8 cellular contexts compared by ENCODE assay signal in the genomic region with DNA sequence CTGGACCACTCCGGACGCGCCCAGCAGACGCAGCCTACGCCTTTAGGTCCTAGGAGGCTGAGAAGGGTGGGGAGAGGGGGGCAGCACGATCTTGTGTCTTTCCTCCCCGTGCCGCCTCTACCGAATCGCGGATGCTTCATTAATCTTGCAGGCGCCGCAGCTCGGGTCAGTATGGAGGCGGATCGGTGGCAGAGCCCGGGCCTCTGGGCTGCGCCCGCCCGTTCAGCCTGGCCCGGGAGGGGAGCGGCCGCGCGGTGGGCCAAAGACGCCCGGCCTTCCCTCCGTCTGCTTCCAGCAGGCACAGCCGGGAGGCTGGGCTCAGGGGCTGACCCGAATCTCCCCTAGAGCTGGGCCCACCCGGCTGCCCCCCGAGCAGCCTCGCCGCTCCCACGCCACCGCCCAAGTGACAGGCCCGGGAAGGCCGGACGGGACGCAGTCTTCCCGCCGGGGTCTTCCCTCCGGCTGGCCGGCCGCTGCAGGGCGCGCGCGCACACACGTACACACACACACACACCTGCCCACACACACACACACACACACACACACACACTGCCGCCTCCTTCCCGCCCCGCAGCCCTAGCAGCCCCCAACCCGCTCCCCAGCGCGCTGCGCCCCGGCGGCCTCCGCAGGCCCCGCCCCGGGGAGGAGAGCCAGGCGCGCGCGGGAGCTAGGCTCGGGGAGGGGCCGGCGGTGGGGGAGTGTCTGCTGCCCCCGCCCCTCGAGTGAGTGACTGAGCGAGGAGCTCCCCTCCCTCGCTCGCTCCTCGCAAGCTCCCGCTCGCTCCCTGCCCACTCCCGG. TPM values are rescaled to one million over a fixed set of nuclear protein-coding genes. Genes with fewer than 3 reads are reported as not detected.
DNase-seq lines count a peak whose midpoint lies in the region; ATAC-seq, FAIRE-seq and TF ChIP-seq lines count a peak whose summit lies in the region.

Gene C1orf21, plus strand, starts transcription at position 759 of the 798 bp plus-strand sequence. CDS start 90,481 bp downstream, outside the sequence.

- H3K27ac ChIP-seq in kidney (ENCODE audit: low read depth in 2 of 2, low read length in 2 of 2), result peak within 1 kb of the TSS; percentile 32 to 56

- ATAC-seq in HG03064 (IDR thresholded peaks at IDR 0.05; ENCODE audit: low read depth, unreplicated experiment), result peak; percentile 74
- peak; percentile 79 to 81 for ATAC-seq in activated CD4-positive, CD25-positive, alpha-beta regulatory T cell treated with anti-CD3 and anti-CD28 coated beads, Interleukin-2, amount 50 U/mL, for 24 hours

- H3K4me3 ChIP-seq in kidney (ENCODE audit: low read length in 2 of 2), result peak within 1 kb of the TSS; percentile 79 to 82

- H3K4me1 ChIP-seq in kidney (ENCODE audit: control insufficient read depth in 1 of 2, insufficient read depth in 1 of 2, low read depth in 1 of 2, low read length in 2 of 2), result peaks cover 0 to 6% of the 10 kb centered on the region in 2 donors

- H3K9me3 ChIP-seq in kidney (ENCODE audit: control insufficient read depth in 1 of 2, low read length in 2 of 2), result no peaks in the 10 kb centered on the region

- FAIRE-seq in kidney (lab: Jason Lieb, UNC), result no peak

- H3K36me3 ChIP-seq in kidney (ENCODE audit: control insufficient read depth in 1 of 2, insufficient read depth in 2 of 2, low read length in 2 of 2), result no peaks in the 10 kb centered on the region

- DNase-seq in SIG-M5 treated with dmso at 0.1 percent for 504 hours (lab: John Stamatoyannopoulos, UW; ENCODE audit: unreplicated experiment) (peak; percentile 82), SIG-M5 (lab: John Stamatoyannopoulos, UW) (no peak), NCI-H226 (peak; percentile 85), cerebellar nuclear complex (lab: John Stamatoyannopoulos, UW) (peak; percentile 64 to 72), kidney (peak; percentile 95)
- peak; percentile 43 to 70 for DNase-seq in stimulated activated CD4-positive, alpha-beta T cell treated with anti-CD3 and anti-CD28 coated beads, Interleukin-12 subunit alpha, Interleukin-12 subunit beta, amount 100 ng/mL, for 24 hours (ENCODE audit: low read depth in 2 of 2)

- peak within 1 kb of the TSS; percentile 61 to 66 for H3K9ac ChIP-seq in kidney (ENCODE audit: low read length in 2 of 2)

- intact Hi-C loops in kidney (cut with DNase I), result no loop called here

- no peak for TF ChIP-seq CTCF in kidney (IDR thresholded peaks at IDR 0.05; ENCODE audit: borderline replicate concordance, extremely low read depth, insufficient read depth)

RNA-seq across cellular contexts. Expression of gene C1orf21, which starts in this region (rescaled TPM):
- total RNA-seq in kidney, result 18.3 TPM
- 18.6 TPM for polyA plus RNA-seq in kidney (ENCODE audit: insufficient read depth, low read depth, low replicate concordance)
